In the genomic region with DNA sequence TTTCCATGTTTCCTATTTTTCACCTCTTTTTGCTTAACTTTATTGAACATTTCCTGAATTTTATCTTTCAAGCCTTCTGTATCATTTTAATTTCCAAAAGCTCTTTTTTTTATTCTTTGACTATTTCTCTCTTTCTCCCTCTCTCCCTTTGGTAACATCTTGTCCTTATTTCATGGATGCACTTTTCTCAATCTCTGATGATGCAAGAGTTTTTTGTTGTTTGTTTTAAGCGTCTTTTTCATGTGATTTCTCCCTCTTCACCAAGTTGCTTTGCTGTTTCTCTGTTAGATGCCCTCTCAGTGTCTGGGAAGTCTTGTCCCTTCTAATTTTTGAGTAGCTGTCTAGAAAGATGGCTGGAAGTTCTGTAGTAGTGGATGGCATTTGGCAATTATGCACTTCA, we compare ENCODE assay signal across 17 cellular contexts.
DNase-seq lines count a peak whose midpoint lies in the region; ATAC-seq and TF ChIP-seq lines count a peak whose summit lies in the region.
"Had no signal": no experiment of that assay in that cellular context is flagged by ENCODE, and none has a peak within 500 bp of the region (broad histone marks: within the 10 kb centered on the region; RNA-seq: fewer than 3 reads in every experiment).

No MANE protein-coding gene starts in this region.

- ATAC-seq in heart left ventricle: no peak
- ATAC-seq in sciatic nerve: peak; percentile 35
- no peak for ATAC-seq in aorta (ENCODE audit: low FRiP score)
- ATAC-seq in HG02798 (IDR thresholded peaks at IDR 0.05; ENCODE audit: poor library complexity, unreplicated experiment): no peak
- no peak for ATAC-seq in GM21737 (IDR thresholded peaks at IDR 0.05; ENCODE audit: unreplicated experiment)

- H3K4me1 ChIP-seq in cardiac muscle cell (ENCODE audit: low read depth) (peaks cover 40% of the 10 kb centered on the region), heart left ventricle (peaks cover 5 to 63% (median 34%) of the 10 kb centered on the region in 12 donors), aorta (ENCODE audit: control insufficient read depth in 1 of 2, insufficient read depth in 2 of 2, low read length in 2 of 2) (peaks cover 11 to 22% of the 10 kb centered on the region in 2 donors)

- DNase-seq in cardiac muscle cell (ENCODE audit: low read depth in 1 of 2, low spot score in 1 of 2) (no peak), heart left ventricle (no peak), choroid plexus epithelial cell (ENCODE audit: low read depth) (peak; percentile 36), sciatic nerve (ENCODE audit: low spot score) (no peak), aorta (no peak), NCI-H2196 (lab: John Stamatoyannopoulos, UW; ENCODE audit: unreplicated experiment) (no peak)
- DNase-seq: 8988T, DND-41, NCI-H1436 treated with DMSO at 0.1 percent for 48 hours, NCI-H2081, NCI-H510A treated with DMSO at 0.1 percent for 48 hours, NCI-H82, PC-9 had no signal

- TF ChIP-seq CTCF in cardiac muscle cell (IDR thresholded peaks at IDR 0.05; ENCODE audit: low read depth, low read length): no peak
- no peak for TF ChIP-seq CTCF in heart left ventricle (IDR thresholded peaks at IDR 0.05)
- TF ChIP-seq CTCF in choroid plexus epithelial cell (conservative IDR thresholded peaks at IDR 0.05; ENCODE audit: low read depth, low read length): no peak

- no peak overlapping the region for H3K4me3 ChIP-seq in cardiac muscle cell
- H3K4me3 ChIP-seq in heart left ventricle: no peak overlapping the region
- H3K4me3 ChIP-seq in choroid plexus epithelial cell (ENCODE audit: low read depth, low read length): no peak overlapping the region
- H3K4me3 ChIP-seq in aorta (ENCODE audit: low read length in 2 of 2): no peak overlapping the region
- H3K4me3 ChIP-seq: BLaER1 treated with 17β-estradiol and CSF1 and Interleukin-3, amounts not matched to agents 10 nM and 100 nM; PC-9 had no signal

- TF ChIP-seq POLR2A in heart left ventricle (IDR thresholded peaks at IDR 0.05): no peak

- 0 to 93% (median 85%) methylated on average over 1 of the region's 1 CpG for WGBS in heart left ventricle, 4 donors
- 30 to 53% methylated on average over 1 of the region's 1 CpG for WGBS in aorta, 2 donors

- H3K9me3 ChIP-seq in cardiac muscle cell (ENCODE audit: low read depth): no peaks in the 10 kb centered on the region
- H3K9me3 ChIP-seq in heart left ventricle: peaks cover 0 to 6% (median 0%) of the 10 kb centered on the region in 12 donors
- H3K9me3 ChIP-seq in aorta (ENCODE audit: control insufficient read depth, low read length): no peaks in the 10 kb centered on the region

- H3K27me3 ChIP-seq in cardiac muscle cell: no peaks in the 10 kb centered on the region
- no peaks in the 10 kb centered on the region for H3K27me3 ChIP-seq in heart left ventricle
- H3K27me3 ChIP-seq in aorta (ENCODE audit: control insufficient read depth in 1 of 2, insufficient read depth in 2 of 2, low read length in 1 of 2): no peaks in the 10 kb centered on the region
- H3K27me3 ChIP-seq: BLaER1 treated with 17β-estradiol and CSF1 and Interleukin-3, amounts not matched to agents 10 nM and 100 nM had no signal

- H3K36me3 ChIP-seq in cardiac muscle cell (no peaks in the 10 kb centered on the region), heart left ventricle (no peaks in the 10 kb centered on the region), aorta (ENCODE audit: control insufficient read depth in 1 of 2, insufficient read depth in 2 of 2, low read length in 1 of 2) (no peaks in the 10 kb centered on the region)

- H3K27ac ChIP-seq in cardiac muscle cell (peak overlapping the region; percentile 51), heart left ventricle (peak overlapping the region in 1 of 12 donors; percentile 4), aorta (ENCODE audit: low read depth in 1 of 2, low read length in 2 of 2) (peak overlapping the region; percentile 55 to 68)
- H3K27ac ChIP-seq: BLaER1 treated with 17β-estradiol and CSF1 and Interleukin-3, amounts not matched to agents 10 nM and 100 nM; HL-60; PC-9 had no signal

- intact Hi-C loops in heart left ventricle (cut with DNase I) (loop anchor here in 3 of 10 donors (10.0 kb wide), 3 partner anchors 56 to 106 kb away; partner anchors contain the start of gene ANO6 (in 1 of the 3)), sciatic nerve (cut with DNase I) (no loop called here), aorta (cut with DNase I) (loop anchor here in 1 of 2 donors (10.0 kb wide), 1 partner anchor 64 kb away; the partner anchor contains the start of gene ANO6)
